ENCODE assay signal across 1 cellular context in the genomic region with DNA sequence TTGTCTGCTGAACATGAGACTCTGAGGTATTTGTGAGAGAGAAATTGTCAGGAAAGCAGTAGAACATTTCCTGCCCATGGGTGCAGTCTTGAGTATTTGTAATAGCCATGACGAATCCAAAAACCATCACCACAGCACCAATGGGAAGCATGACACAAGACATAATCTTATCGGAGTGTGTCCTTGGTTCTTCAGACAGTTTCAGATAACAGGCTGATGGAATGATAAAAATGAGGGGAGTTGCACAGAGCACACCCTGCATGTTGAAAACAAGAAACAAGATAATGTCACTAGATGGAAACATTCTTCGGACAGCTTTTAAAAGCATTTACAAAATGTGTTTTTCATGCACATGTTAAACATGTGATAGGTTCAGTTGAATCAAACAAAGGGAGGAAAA.
TF ChIP-seq lines count a peak whose summit lies in the region.

No MANE protein-coding gene starts in this region.

TF ChIP-seq in HepG2, 621 proteins besides CTCF, POLR2A, EP300 and RAD21 (continued from another document and continues in another):
- TF ChIP-seq ZNF407 (CRISPR knock-in tag; IDR thresholded peaks at IDR 0.05; ENCODE audit: not compliant biosample characterization) (no peak), GRHL1 (CRISPR knock-in tag; conservative IDR thresholded peaks at IDR 0.05) (no peak), BRCA1 (CRISPR knock-in tag; IDR thresholded peaks at IDR 0.05) (0 out of 2 replicates have a peak, but pooled peaks have one; percentile 20), ZNF792 (CRISPR knock-in tag; IDR thresholded peaks at IDR 0.05) (peak; percentile 66; the same call in 1 of the 2 replicates), TSC22D2 (CRISPR knock-in tag; IDR thresholded peaks at IDR 0.05; ENCODE audit: borderline replicate concordance) (0 out of 2 replicates have a peak, but pooled peaks have one; percentile 63), BCL6 (CRISPR knock-in tag; IDR thresholded peaks at IDR 0.05) (peak; percentile 78), RARA (CRISPR knock-in tag; IDR thresholded peaks at IDR 0.05) (peak; percentile 69), RFX5 (IDR thresholded peaks at IDR 0.05; ENCODE audit: low read depth, low read length) (no peak), SNAPC4 (CRISPR knock-in tag; IDR thresholded peaks at IDR 0.05) (no peak), ZNF629 (CRISPR knock-in tag; conservative IDR thresholded peaks at IDR 0.05) (no peak), FOXO1 (CRISPR knock-in tag; IDR thresholded peaks at IDR 0.05) (peak; percentile 88), NFE2L2 (IDR thresholded peaks at IDR 0.05; ENCODE audit: low read length) (no peak), SATB2 (CRISPR knock-in tag; IDR thresholded peaks at IDR 0.05) (0 out of 2 replicates have a peak, but pooled peaks have one; percentile 34), CEBPG (CRISPR knock-in tag; IDR thresholded peaks at IDR 0.05) (peak; percentile 68), FOSL2 (CRISPR knock-in tag; IDR thresholded peaks at IDR 0.05) (peak; percentile 91), ZNF205 (CRISPR knock-in tag; IDR thresholded peaks at IDR 0.05) (no peak), NFYB (CRISPR knock-in tag; IDR thresholded peaks at IDR 0.05) (peak; percentile 55), NFIC (IDR thresholded peaks at IDR 0.05; ENCODE audit: low read length) (0 out of 2 replicates have a peak, but pooled peaks have one; percentile 57), HNF4A (CRISPR knock-in tag; IDR thresholded peaks at IDR 0.05) (peak; percentile 56), SP4 (CRISPR knock-in tag; IDR thresholded peaks at IDR 0.05) (no peak), HOXA3 (CRISPR knock-in tag; IDR thresholded peaks at IDR 0.05) (peak; percentile 50; the same call in 1 of the 2 replicates)
- TF ChIP-seq, protein P1, sequence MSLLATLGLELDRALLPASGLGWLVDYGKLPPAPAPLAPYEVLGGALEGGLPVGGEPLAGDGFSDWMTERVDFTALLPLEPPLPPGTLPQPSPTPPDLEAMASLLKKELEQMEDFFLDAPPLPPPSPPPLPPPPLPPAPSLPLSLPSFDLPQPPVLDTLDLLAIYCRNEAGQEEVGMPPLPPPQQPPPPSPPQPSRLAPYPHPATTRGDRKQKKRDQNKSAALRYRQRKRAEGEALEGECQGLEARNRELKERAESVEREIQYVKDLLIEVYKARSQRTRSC (CRISPR knock-in tag; IDR thresholded peaks at IDR 0.05; ENCODE audit: low read depth): no peak
- TF ChIP-seq, protein P2, sequence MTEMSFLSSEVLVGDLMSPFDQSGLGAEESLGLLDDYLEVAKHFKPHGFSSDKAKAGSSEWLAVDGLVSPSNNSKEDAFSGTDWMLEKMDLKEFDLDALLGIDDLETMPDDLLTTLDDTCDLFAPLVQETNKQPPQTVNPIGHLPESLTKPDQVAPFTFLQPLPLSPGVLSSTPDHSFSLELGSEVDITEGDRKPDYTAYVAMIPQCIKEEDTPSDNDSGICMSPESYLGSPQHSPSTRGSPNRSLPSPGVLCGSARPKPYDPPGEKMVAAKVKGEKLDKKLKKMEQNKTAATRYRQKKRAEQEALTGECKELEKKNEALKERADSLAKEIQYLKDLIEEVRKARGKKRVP (CRISPR knock-in tag; IDR thresholded peaks at IDR 0.05): peak in 1 of 2 experiments; percentile 58; a peak in 1 of 4 replicates
- TF ChIP-seq, protein P3, sequence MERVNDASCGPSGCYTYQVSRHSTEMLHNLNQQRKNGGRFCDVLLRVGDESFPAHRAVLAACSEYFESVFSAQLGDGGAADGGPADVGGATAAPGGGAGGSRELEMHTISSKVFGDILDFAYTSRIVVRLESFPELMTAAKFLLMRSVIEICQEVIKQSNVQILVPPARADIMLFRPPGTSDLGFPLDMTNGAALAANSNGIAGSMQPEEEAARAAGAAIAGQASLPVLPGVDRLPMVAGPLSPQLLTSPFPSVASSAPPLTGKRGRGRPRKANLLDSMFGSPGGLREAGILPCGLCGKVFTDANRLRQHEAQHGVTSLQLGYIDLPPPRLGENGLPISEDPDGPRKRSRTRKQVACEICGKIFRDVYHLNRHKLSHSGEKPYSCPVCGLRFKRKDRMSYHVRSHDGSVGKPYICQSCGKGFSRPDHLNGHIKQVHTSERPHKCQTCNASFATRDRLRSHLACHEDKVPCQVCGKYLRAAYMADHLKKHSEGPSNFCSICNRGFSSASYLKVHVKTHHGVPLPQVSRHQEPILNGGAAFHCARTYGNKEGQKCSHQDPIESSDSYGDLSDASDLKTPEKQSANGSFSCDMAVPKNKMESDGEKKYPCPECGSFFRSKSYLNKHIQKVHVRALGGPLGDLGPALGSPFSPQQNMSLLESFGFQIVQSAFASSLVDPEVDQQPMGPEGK (CRISPR knock-in tag; IDR thresholded peaks at IDR 0.05): peak; percentile 45; the same call in 1 of the 2 replicates
- TF ChIP-seq, protein P4, sequence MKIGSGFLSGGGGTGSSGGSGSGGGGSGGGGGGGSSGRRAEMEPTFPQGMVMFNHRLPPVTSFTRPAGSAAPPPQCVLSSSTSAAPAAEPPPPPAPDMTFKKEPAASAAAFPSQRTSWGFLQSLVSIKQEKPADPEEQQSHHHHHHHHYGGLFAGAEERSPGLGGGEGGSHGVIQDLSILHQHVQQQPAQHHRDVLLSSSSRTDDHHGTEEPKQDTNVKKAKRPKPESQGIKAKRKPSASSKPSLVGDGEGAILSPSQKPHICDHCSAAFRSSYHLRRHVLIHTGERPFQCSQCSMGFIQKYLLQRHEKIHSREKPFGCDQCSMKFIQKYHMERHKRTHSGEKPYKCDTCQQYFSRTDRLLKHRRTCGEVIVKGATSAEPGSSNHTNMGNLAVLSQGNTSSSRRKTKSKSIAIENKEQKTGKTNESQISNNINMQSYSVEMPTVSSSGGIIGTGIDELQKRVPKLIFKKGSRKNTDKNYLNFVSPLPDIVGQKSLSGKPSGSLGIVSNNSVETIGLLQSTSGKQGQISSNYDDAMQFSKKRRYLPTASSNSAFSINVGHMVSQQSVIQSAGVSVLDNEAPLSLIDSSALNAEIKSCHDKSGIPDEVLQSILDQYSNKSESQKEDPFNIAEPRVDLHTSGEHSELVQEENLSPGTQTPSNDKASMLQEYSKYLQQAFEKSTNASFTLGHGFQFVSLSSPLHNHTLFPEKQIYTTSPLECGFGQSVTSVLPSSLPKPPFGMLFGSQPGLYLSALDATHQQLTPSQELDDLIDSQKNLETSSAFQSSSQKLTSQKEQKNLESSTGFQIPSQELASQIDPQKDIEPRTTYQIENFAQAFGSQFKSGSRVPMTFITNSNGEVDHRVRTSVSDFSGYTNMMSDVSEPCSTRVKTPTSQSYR (CRISPR knock-in tag; IDR thresholded peaks at IDR 0.05; ENCODE audit: borderline replicate concordance): 0 out of 2 replicates have a peak, but pooled peaks have one; percentile 12
